Comparison of ENCODE assay signal across 18 cellular contexts in genomic region chr1:22417466-22417865, GRCh38. TPM values are rescaled to one million over a fixed set of nuclear protein-coding genes. Genes with fewer than 3 reads are reported as not detected.
A peak's percentile ranks its signal among the peaks of the same experiment; 100 is the strongest.
DNase-seq lines count a peak whose midpoint lies in the region; ATAC-seq and TF ChIP-seq lines count a peak whose summit lies in the region.
"Had no signal": no experiment of that assay in that cellular context is flagged by ENCODE, and none has a peak within 500 bp of the region (broad histone marks: within the 10 kb centered on the region; RNA-seq: fewer than 3 reads in every experiment).

No MANE protein-coding gene starts in this region.

- H3K9ac ChIP-seq in neural progenitor cell = no peak overlapping the region
- H3K9ac ChIP-seq: BLaER1 had no signal

- no peaks in the 10 kb centered on the region for H3K36me3 Mint-ChIP-seq in activated CD8-positive, alpha-beta memory T cell treated with anti-CD3 and anti-CD28 coated beads, Interleukin-2, amount 10 ng/mL, durations not matched to agents 7 days and 5 days
- H3K36me3 Mint-ChIP-seq in neural progenitor cell = no peaks in the 10 kb centered on the region
- H3K36me3 Mint-ChIP-seq: CD4-positive, CD25-positive, alpha-beta regulatory T cell; CD8-positive, alpha-beta T cell had no signal

- intact Hi-C loops in heart left ventricle (cut with DNase I) = loop anchor here in 8 of 10 donors (5.0 to 10.0 kb wide), 6 partner anchors 283 to 743 kb away; no protein-coding TSS in a partner anchor

- CTCF ChIA-PET in activated CD8-positive, alpha-beta memory T cell treated with anti-CD3 and anti-CD28 coated beads, Interleukin-2, amount 10 ng/mL, durations not matched to agents 7 days and 5 days (lab: Charles Lee) = interaction anchor here (1.3 to 2.8 kb wide), 7 partner anchors 13 to 316 kb away, joined by 4 to 24 read pairs (median 6); no protein-coding TSS in a partner anchor

- no peaks in the 10 kb centered on the region for H3F3A ChIP-seq in neural progenitor cell (ENCODE audit: low read depth)

- no peaks in the 10 kb centered on the region for H4K20me1 ChIP-seq in neural progenitor cell (ENCODE audit: low read depth)
- H4K20me1 ChIP-seq: BLaER1 had no signal

- H3K27me3 ChIP-seq in right atrium auricular region = no peaks in the 10 kb centered on the region
- peaks cover 0 to 30% (median 0%) of the 10 kb centered on the region in 9 donors for H3K27me3 ChIP-seq in heart left ventricle
- H3K27me3 ChIP-seq in neural progenitor cell = peaks cover 6% of the 10 kb centered on the region
- H3K27me3 ChIP-seq: BLaER1 had no signal

- peaks cover 2% of the 10 kb centered on the region for H3K4me1 Mint-ChIP-seq in activated CD8-positive, alpha-beta memory T cell treated with anti-CD3 and anti-CD28 coated beads, Interleukin-2, amount 10 ng/mL, durations not matched to agents 7 days and 5 days
- H3K4me1 Mint-ChIP-seq in neural progenitor cell = peaks cover 44% of the 10 kb centered on the region

- peaks cover 39% of the 10 kb centered on the region for H3K27me3 Mint-ChIP-seq in activated CD8-positive, alpha-beta memory T cell treated with anti-CD3 and anti-CD28 coated beads, Interleukin-2, amount 10 ng/mL, durations not matched to agents 7 days and 5 days
- peaks cover 17% of the 10 kb centered on the region for H3K27me3 Mint-ChIP-seq in neural progenitor cell (ENCODE audit: insufficient read depth, low read depth)

- H3K4me3 ChIP-seq in right atrium auricular region = no peak overlapping the region
- H3K4me3 ChIP-seq in heart left ventricle = no peak overlapping the region
- no peak overlapping the region for H3K4me3 ChIP-seq in neural progenitor cell
- H3K4me3 ChIP-seq: BLaER1 had no signal

- no peak overlapping the region for H3K4me3 Mint-ChIP-seq in activated CD8-positive, alpha-beta memory T cell treated with anti-CD3 and anti-CD28 coated beads, Interleukin-2, amount 10 ng/mL, durations not matched to agents 7 days and 5 days
- peak overlapping the region; percentile 24 for H3K4me3 Mint-ChIP-seq in neural progenitor cell
- H3K4me3 Mint-ChIP-seq: B cell; CD4-positive, CD25-positive, alpha-beta regulatory T cell; CD8-positive, alpha-beta T cell had no signal

- no peaks in the 10 kb centered on the region for H3K36me3 ChIP-seq in right atrium auricular region
- H3K36me3 ChIP-seq in heart left ventricle = no peaks in the 10 kb centered on the region
- H3K36me3 ChIP-seq in neural progenitor cell = no peaks in the 10 kb centered on the region
- H3K36me3 ChIP-seq: BLaER1 had no signal

- H3K4me2 ChIP-seq in neural progenitor cell = no peak overlapping the region
- H3K4me2 ChIP-seq: BLaER1 had no signal

- H3K4me1 ChIP-seq in right atrium auricular region (peaks cover 0 to 15% of the 10 kb centered on the region in 2 donors), heart left ventricle (peaks cover 0 to 23% (median 7%) of the 10 kb centered on the region in 12 donors), neural progenitor cell (no peaks in the 10 kb centered on the region)

- 86 to 87% (median 87%) methylated on average over 12 of the region's 12 CpGs for WGBS in heart left ventricle, 4 donors

- TF ChIP-seq POLR2A in heart left ventricle (IDR thresholded peaks at IDR 0.05) = no peak

- no peak overlapping the region for H3K27ac Mint-ChIP-seq in activated CD8-positive, alpha-beta memory T cell treated with anti-CD3 and anti-CD28 coated beads, Interleukin-2, amount 10 ng/mL, durations not matched to agents 7 days and 5 days
- H3K27ac Mint-ChIP-seq in neural progenitor cell = no peak overlapping the region
- H3K27ac Mint-ChIP-seq: B cell; CD4-positive, CD25-positive, alpha-beta regulatory T cell; CD8-positive, alpha-beta T cell; GM23338 had no signal

- DNase-seq in activated CD8-positive, alpha-beta memory T cell treated with anti-CD3 and anti-CD28 coated beads, Interleukin-2, amount 10 ng/mL, durations not matched to agents 7 days and 5 days = peak; percentile 27
- DNase-seq in activated CD8-positive, alpha-beta memory T cell treated with anti-CD3 and anti-CD28 coated beads, Interleukin-2, amount 50 U/mL, for 4 hours = no peak
- DNase-seq in right atrium auricular region (ENCODE audit: low spot score) = peak; percentile 13
- DNase-seq in heart left ventricle = no peak
- no peak for DNase-seq in neural progenitor cell (ENCODE audit: low spot score)
- DNase-seq in DMS 273 treated with DMSO at 0.1 percent for 48 hours (lab: John Stamatoyannopoulos, UW) = no peak
- DNase-seq: Caco-2; CD4-positive, CD25-positive, alpha-beta regulatory T cell; DMS79; EL; GDM1; H9 had no signal

- no peak overlapping the region for H3K27ac ChIP-seq in right atrium auricular region
- no peak overlapping the region for H3K27ac ChIP-seq in heart left ventricle
- H3K27ac ChIP-seq in neural progenitor cell = no peak overlapping the region
- H3K27ac ChIP-seq: 22Rv1, BLaER1, C4-2B had no signal

- H3K79me2 ChIP-seq in neural progenitor cell (ENCODE audit: low read depth) = no peaks in the 10 kb centered on the region

- H3K9me3 Mint-ChIP-seq in activated CD8-positive, alpha-beta memory T cell treated with anti-CD3 and anti-CD28 coated beads, Interleukin-2, amount 10 ng/mL, durations not matched to agents 7 days and 5 days (ENCODE audit: low read depth) = no peaks in the 10 kb centered on the region
- H3K9me3 Mint-ChIP-seq in neural progenitor cell = no peaks in the 10 kb centered on the region
- H3K9me3 Mint-ChIP-seq: CD8-positive, alpha-beta T cell; GM23338; H9 had no signal

- TF ChIP-seq CTCF in right atrium auricular region (IDR thresholded peaks at IDR 0.05) (no peak), heart left ventricle (IDR thresholded peaks at IDR 0.05) (no peak), neural progenitor cell (IDR thresholded peaks at IDR 0.05) (no peak)

- H2AFZ ChIP-seq in neural progenitor cell (replicated peaks) = no peak overlapping the region

- no peaks in the 10 kb centered on the region for H3K9me3 ChIP-seq in right atrium auricular region
- H3K9me3 ChIP-seq in heart left ventricle = no peaks in the 10 kb centered on the region
- H3K9me3 ChIP-seq in neural progenitor cell (ENCODE audit: low read depth) = no peaks in the 10 kb centered on the region
- H3K9me3 ChIP-seq: BLaER1, Caco-2 had no signal

- no peak for ATAC-seq in activated CD8-positive, alpha-beta memory T cell treated with anti-CD3 and anti-CD28 coated beads, Interleukin-2, amount 10 ng/mL, durations not matched to agents 7 days and 5 days
- ATAC-seq in heart left ventricle = no peak
- ATAC-seq: CD8-positive, alpha-beta T cell had no signal

RNA-seq across cellular contexts. Expression of gene ZBTB40, which starts 34.2 kb away (rescaled TPM):
- 10 to 100 TPM; 17.2 to 19.0 TPM for total RNA-seq in activated CD8-positive, alpha-beta memory T cell treated with anti-CD3 and anti-CD28 coated beads, Interleukin-2, amount 10 ng/mL, durations not matched to agents 7 days and 5 days
- 10 to 100 TPM; 10.4 to 12.5 TPM for total RNA-seq in right atrium auricular region
- 10 to 100 TPM in 8 of 9 donors, 1 to 10 TPM in 1; 9.7 to 17.7 (median 15.2) TPM for total RNA-seq in heart left ventricle
- 1 to 10 TPM; 4.6 to 7.4 TPM for polyA plus RNA-seq in heart left ventricle
- 14.9 and 15.7 TPM in 2 replicates for total RNA-seq in neural progenitor cell (ENCODE audit: low replicate concordance)

Comparison
In these comparisons a context has a peak if more than half of its experiments do, and no peak if none do; other contexts are left out.
1. DNase-seq: peak in activated CD8-positive, alpha-beta memory T cell treated with anti-CD3 and anti-CD28 coated beads, Interleukin-2, amount 10 ng/mL, durations not matched to agents 7 days and 5 days (single experiment) and right atrium auricular region (single experiment); none in activated CD8-positive, alpha-beta memory T cell treated with anti-CD3 and anti-CD28 coated beads, Interleukin-2, amount 50 U/mL, for 4 hours (single experiment), heart left ventricle (0 of 5), neural progenitor cell (single experiment) and DMS 273 treated with DMSO at 0.1 percent for 48 hours (single experiment).